ENCODE assay signal across 1 cellular context in the genomic region with DNA sequence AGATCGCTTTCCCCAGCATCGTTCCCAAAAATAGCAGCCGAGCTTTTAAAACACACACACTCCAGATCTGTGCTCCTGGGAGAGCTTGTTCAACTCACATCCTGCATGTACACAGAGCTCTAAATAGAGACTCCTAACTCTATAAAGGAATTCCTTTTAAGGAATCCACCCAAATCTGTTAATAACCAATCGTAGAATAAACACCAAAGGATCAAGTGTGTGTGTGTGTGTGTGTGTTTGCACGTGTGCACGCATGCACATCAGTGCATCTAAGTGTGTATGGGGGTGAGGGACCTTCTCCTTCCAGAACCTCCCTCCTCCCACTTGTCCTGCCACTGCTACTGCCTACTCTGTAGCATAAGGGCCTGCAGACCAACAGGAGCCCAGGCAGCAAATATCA.
TF ChIP-seq lines count a peak whose summit lies in the region.

No MANE protein-coding gene starts in this region.

TF ChIP-seq in H1, 55 proteins besides CTCF, POLR2A, EP300 and RAD21:
- TF ChIP-seq SIX5 (IDR thresholded peaks at IDR 0.05; ENCODE audit: low read depth, low read length) (no peak), RNF2 (IDR thresholded peaks at IDR 0.05; ENCODE audit: borderline replicate concordance, low read depth, low read length, missing control alignments, poor library complexity, severe bottlenecking) (no peak), NANOG (IDR thresholded peaks at IDR 0.05; ENCODE audit: insufficient read depth, low read depth, low read length, poor library complexity, severe bottlenecking) (no peak), SAP30 (IDR thresholded peaks at IDR 0.05; ENCODE audit: insufficient read depth, insufficient replicate concordance, low read length) (no peak), SIRT6 (IDR thresholded peaks at IDR 0.05; ENCODE audit: low read length) (no peak)
